In the genomic region with DNA sequence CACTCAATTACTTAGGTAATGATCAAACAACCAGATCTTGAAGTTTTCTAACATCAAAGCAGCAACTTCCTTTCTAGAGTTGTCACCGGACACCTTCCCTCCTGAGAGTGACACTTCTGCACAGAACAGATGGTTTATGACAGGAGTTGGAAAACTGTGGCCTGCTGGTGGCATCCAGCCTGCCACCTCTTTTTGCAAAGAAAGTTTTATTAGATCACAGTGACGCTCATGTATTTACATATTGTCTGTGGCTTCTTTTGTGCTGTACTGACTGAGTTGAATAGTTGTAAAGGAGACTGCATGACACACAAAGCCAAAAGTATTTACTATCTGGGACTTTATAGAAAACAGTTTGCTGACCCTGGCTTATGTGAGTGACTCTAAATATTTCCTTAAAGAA, we compare ENCODE assay signal across 20 cellular contexts.
"Had no signal": no experiment of that assay in that cellular context is flagged by ENCODE, and none has a peak within 500 bp of the region (broad histone marks: within the 10 kb centered on the region; RNA-seq: fewer than 3 reads in every experiment).

No MANE protein-coding gene starts in this region.

- H3K36me3 Mint-ChIP-seq: activated naive CD4-positive, alpha-beta T cell treated with anti-CD3 and anti-CD28 coated beads, Interleukin-2, amount 50 U/mL, for 24 hours had no signal

- H3K9me3 ChIP-seq: ascending aorta, esophagus muscularis mucosa, tibial nerve had no signal

- H3K4me3 ChIP-seq: ascending aorta, esophagus muscularis mucosa, lung, tibial nerve had no signal

- H3K9me3 Mint-ChIP-seq: activated naive CD4-positive, alpha-beta T cell treated with anti-CD3 and anti-CD28 coated beads, Interleukin-2, amount 50 U/mL, for 24 hours; nephron; stimulated activated naive CD8-positive, alpha-beta T cell treated with anti-CD3 and anti-CD28 coated beads, Interleukin-15, Interleukin-2, amounts not matched to agents 100 ng/mL and 50 ng/mL, for 24 hours had no signal

- H3K4me3 Mint-ChIP-seq: activated naive CD4-positive, alpha-beta T cell treated with anti-CD3 and anti-CD28 coated beads, Interleukin-2, amount 50 U/mL, for 24 hours; mesothelial cell of epicardium; nephron; stimulated activated naive CD8-positive, alpha-beta T cell treated with anti-CD3 and anti-CD28 coated beads, Interleukin-15, Interleukin-2, amounts not matched to agents 100 ng/mL and 50 ng/mL, for 24 hours had no signal

- ATAC-seq: left lobe of liver had no signal

- H3K27me3 Mint-ChIP-seq: activated naive CD4-positive, alpha-beta T cell treated with anti-CD3 and anti-CD28 coated beads, Interleukin-2, amount 50 U/mL, for 24 hours had no signal

- H3K4me1 Mint-ChIP-seq: activated naive CD4-positive, alpha-beta T cell treated with anti-CD3 and anti-CD28 coated beads, Interleukin-2, amount 50 U/mL, for 24 hours had no signal

- H3K4me1 ChIP-seq: ascending aorta had no signal

- DNase-seq: activated CD4-positive, alpha-beta T cell treated with anti-CD3 and anti-CD28 coated beads, Interleukin-2, amount 50 U/mL, for 1 hour; activated CD4-positive, CD25-positive, alpha-beta regulatory T cell treated with anti-CD3 and anti-CD28 coated beads, Interleukin-2, amount 50 U/mL, for 72 hours; activated CD8-positive, alpha-beta memory T cell treated with anti-CD3 and anti-CD28 coated beads, Interleukin-2, amount 50 U/mL, for 4 hours; activated effector memory CD4-positive, alpha-beta T cell treated with anti-CD3 and anti-CD28 coated beads, Interleukin-2, amount 50 U/mL, for 16 hours; activated T-cell treated with anti-CD3 and anti-CD28 coated beads, Interleukin-2, amount 50 U/mL, for 48 hours; cerebellar nuclear complex; cortex of kidney; effector CD4-positive, alpha-beta T cell; nucleus accumbens; retina; T1000 had no signal

- H3K27ac ChIP-seq: ascending aorta, esophagus muscularis mucosa, tibial nerve had no signal

- H3K27ac Mint-ChIP-seq: activated naive CD4-positive, alpha-beta T cell treated with anti-CD3 and anti-CD28 coated beads, Interleukin-2, amount 50 U/mL, for 24 hours; mesothelial cell of epicardium; nephron; stimulated activated naive CD8-positive, alpha-beta T cell treated with anti-CD3 and anti-CD28 coated beads, Interleukin-15, Interleukin-2, amounts not matched to agents 100 ng/mL and 50 ng/mL, for 24 hours had no signal

- H3K27me3 ChIP-seq: ascending aorta, esophagus muscularis mucosa, tibial nerve had no signal
